14 cellular contexts compared by ENCODE assay signal in genomic region chr15:32919749-32920414, GRCh38.
DNase-seq lines count a peak whose midpoint lies in the region; ATAC-seq and TF ChIP-seq lines count a peak whose summit lies in the region.
"Had no signal": no experiment of that assay in that cellular context is flagged by ENCODE, and none has a peak within 500 bp of the region (broad histone marks: within the 10 kb centered on the region; RNA-seq: fewer than 3 reads in every experiment).

No MANE protein-coding gene starts in this region.

- peak overlapping the region; percentile 69 for H3K27ac Mint-ChIP-seq in osteocyte (ENCODE audit: unreplicated experiment)
- H3K27ac Mint-ChIP-seq: activated CD8-positive, alpha-beta T cell treated with anti-CD3 and anti-CD28 coated beads, Interleukin-2, amount 10 ng/mL, durations not matched to agents 7 days and 5 days had no signal

- DNase-seq in DMS79 treated with DMSO at 0.1 percent for 48 hours (lab: John Stamatoyannopoulos, UW): peak; percentile 70
- peak; percentile 17 for DNase-seq in NAMALWA (ENCODE audit: low spot score)
- DNase-seq in dedifferentiated amniotic fluid mesenchymal stem cell (ENCODE audit: extremely low spot score): peak; percentile 96
- no peak for DNase-seq in osteocyte (ENCODE audit: extremely low spot score, unreplicated experiment)
- no peak for DNase-seq in NOMO-1 treated with DMSO at 0.1 percent for 48 hours (lab: John Stamatoyannopoulos, UW; ENCODE audit: unreplicated experiment)
- no peak for DNase-seq in upper lobe of left lung
- DNase-seq: activated CD8-positive, alpha-beta T cell treated with anti-CD3 and anti-CD28 coated beads, Interleukin-2, amount 10 ng/mL, durations not matched to agents 7 days and 5 days; activated naive CD4-positive, alpha-beta T cell treated with Interleukin-2 at 50 U/mL for 16 hours; NCI-H2171 treated with DMSO at 0.1 percent for 48 hours; RPMI8226; small intestine had no signal

- peaks cover 28% of the 10 kb centered on the region for H3K4me1 Mint-ChIP-seq in osteocyte (ENCODE audit: unreplicated experiment)

- no peaks in the 10 kb centered on the region for H3K4me1 ChIP-seq in upper lobe of left lung

- no peaks in the 10 kb centered on the region for H3K36me3 Mint-ChIP-seq in osteocyte (ENCODE audit: unreplicated experiment)

- no peaks in the 10 kb centered on the region for H3K27me3 Mint-ChIP-seq in osteocyte (ENCODE audit: unreplicated experiment)

- no peak for ATAC-seq in activated CD4-positive, CD25-positive, alpha-beta regulatory T cell treated with anti-CD3 and anti-CD28 coated beads, Interleukin-2, amount 50 U/mL, for 24 hours
- ATAC-seq in upper lobe of left lung (ENCODE audit: low FRiP score in 2 of 2): no peak
- ATAC-seq: activated CD8-positive, alpha-beta T cell treated with anti-CD3 and anti-CD28 coated beads, Interleukin-2, amount 10 ng/mL, durations not matched to agents 7 days and 5 days had no signal

- no peak overlapping the region for H3K4me3 Mint-ChIP-seq in osteocyte (ENCODE audit: unreplicated experiment)
- H3K4me3 Mint-ChIP-seq: activated CD8-positive, alpha-beta T cell treated with anti-CD3 and anti-CD28 coated beads, Interleukin-2, amount 10 ng/mL, durations not matched to agents 7 days and 5 days had no signal

- WGBS in upper lobe of left lung, 2 donors: 55 to 60% methylated on average over 5 of the region's 5 CpGs

- no peaks in the 10 kb centered on the region for H3K27me3 ChIP-seq in upper lobe of left lung

- H3K36me3 ChIP-seq in upper lobe of left lung: no peaks in the 10 kb centered on the region
- H3K36me3 ChIP-seq: thoracic aorta had no signal

- H3K27ac ChIP-seq in upper lobe of left lung: no peak overlapping the region
- H3K27ac ChIP-seq: KMS-11, thoracic aorta had no signal

- no peak for TF ChIP-seq EP300 in upper lobe of left lung (IDR thresholded peaks at IDR 0.05)

- no peak for TF ChIP-seq CTCF in osteocyte (IDR thresholded peaks at IDR 0.05)
- TF ChIP-seq CTCF in upper lobe of left lung (IDR thresholded peaks at IDR 0.05): no peak

- no peaks in the 10 kb centered on the region for H3K9me3 ChIP-seq in upper lobe of left lung
- H3K9me3 ChIP-seq: thoracic aorta had no signal

- no peaks in the 10 kb centered on the region for H3K9me3 Mint-ChIP-seq in osteocyte (ENCODE audit: unreplicated experiment)

- no peak overlapping the region for H3K4me3 ChIP-seq in upper lobe of left lung
- H3K4me3 ChIP-seq: thoracic aorta had no signal

- no peak for TF ChIP-seq POLR2A in upper lobe of left lung (IDR thresholded peaks at IDR 0.05)

Comparison
In these comparisons a context has a peak if more than half of its experiments do, and no peak if none do; other contexts are left out.
1. DNase-seq: peak in DMS79 treated with DMSO at 0.1 percent for 48 hours (single experiment), NAMALWA (single experiment) and dedifferentiated amniotic fluid mesenchymal stem cell (single experiment); none in osteocyte (single experiment), NOMO-1 treated with DMSO at 0.1 percent for 48 hours (single experiment) and upper lobe of left lung (0 of 2).